In the genomic region with DNA sequence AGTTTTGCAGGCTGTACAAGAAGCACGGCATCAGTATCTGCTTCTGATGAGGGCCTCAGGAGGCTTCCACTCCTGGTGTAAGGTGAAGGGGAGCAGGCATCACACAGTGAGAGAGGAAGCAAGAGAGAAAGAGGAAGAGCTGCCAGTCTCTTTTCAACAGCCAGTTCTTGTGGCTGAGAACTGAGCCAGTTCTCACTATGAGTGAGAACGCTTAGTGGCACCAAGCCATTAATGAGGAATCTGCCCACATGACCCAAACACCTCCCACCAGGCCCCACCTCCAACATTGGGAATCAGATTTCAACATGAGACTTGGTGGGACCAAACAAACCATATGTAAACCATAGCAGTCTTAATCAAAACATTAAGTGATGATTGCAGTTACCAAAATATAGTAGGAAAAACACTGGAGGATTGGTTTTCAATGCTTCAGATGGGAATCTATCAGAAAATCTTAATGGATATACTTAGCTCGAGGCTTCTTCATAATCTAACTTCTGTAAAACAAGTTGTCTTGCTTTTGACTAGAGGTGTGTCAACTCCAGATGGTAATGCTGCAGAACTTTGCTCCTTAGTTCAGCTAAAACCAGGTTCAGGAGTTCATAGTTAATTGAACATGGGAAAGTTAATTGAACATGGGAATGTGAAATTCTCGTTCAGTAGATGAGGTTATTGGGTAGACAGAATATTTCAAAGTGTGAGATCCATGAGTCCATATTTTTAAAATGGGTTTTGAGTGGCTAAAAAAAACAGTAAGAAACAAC, we compare ENCODE assay signal across 9 cellular contexts. TPM values are rescaled to one million over a fixed set of nuclear protein-coding genes. Genes with fewer than 3 reads are reported as not detected.
DNase-seq lines count a peak whose midpoint lies in the region; ATAC-seq, FAIRE-seq and TF ChIP-seq lines count a peak whose summit lies in the region.
"Had no signal": no experiment of that assay in that cellular context is flagged by ENCODE, and none has a peak within 500 bp of the region (broad histone marks: within the 10 kb centered on the region; RNA-seq: fewer than 3 reads in every experiment).

No MANE protein-coding gene starts in this region.

- POLR2A ChIA-PET in GM12878 (lab: Charles Lee), result interaction anchor here (0.6 to 2.0 kb wide), 4 partner anchors 8 to 13 kb away, joined by 4 to 8 read pairs (median 6); no protein-coding TSS in a partner anchor

- no peak overlapping the region for H2BK5ac ChIP-seq in neuronal stem cell (ENCODE audit: low read length)

- H4K20me1 ChIP-seq in GM12878 (ENCODE audit: control insufficient read depth, insufficient read depth), result no peaks in the 10 kb centered on the region

- no peak overlapping the region for H3K4me3 ChIP-seq in GM12878
- H3K4me3 ChIP-seq in upper lobe of right lung, result no peak overlapping the region
- H3K4me3 ChIP-seq in neuronal stem cell (ENCODE audit: low read length in 2 of 2), result no peak overlapping the region

- H3K27ac Mint-ChIP-seq in stimulated activated naive CD8-positive, alpha-beta T cell treated with anti-CD3 and anti-CD28 coated beads, Interleukin-15, amount 100 ng/mL, for 72 hours, result no peak overlapping the region

- in situ Hi-C loops in GM12878 (cut with MboI), result no loop called here
- in situ Hi-C loops in ACHN (cut with HindIII; ENCODE audit: low pct_ligation_motif_present, low pct_unique_long_range_greater_than_20kb, low sequenced_read_pairs), result no loop called here

- peaks cover 30% of the 10 kb centered on the region for H3K4me1 Mint-ChIP-seq in stimulated activated naive CD8-positive, alpha-beta T cell treated with anti-CD3 and anti-CD28 coated beads, Interleukin-15, amount 100 ng/mL, for 72 hours

- H3K36me3 ChIP-seq in GM12878 (ENCODE audit: control insufficient read depth in 2 of 2, insufficient read depth in 2 of 2, low read length in 1 of 2), result no peaks in the 10 kb centered on the region
- no peaks in the 10 kb centered on the region for H3K36me3 ChIP-seq in upper lobe of right lung
- peaks cover 0 to 3% of the 10 kb centered on the region in 2 donors for H3K36me3 ChIP-seq in neuronal stem cell (replicated peaks in 1 of 2; ENCODE audit: control insufficient read depth in 2 of 2, insufficient read depth in 2 of 2, low read length in 2 of 2)

- no peak for TF ChIP-seq POLR2A in GM12878 (IDR thresholded peaks at IDR 0.05; ENCODE audit: low read depth, low read length)

- no peak overlapping the region for H3K4me3 Mint-ChIP-seq in stimulated activated naive CD8-positive, alpha-beta T cell treated with anti-CD3 and anti-CD28 coated beads, Interleukin-15, amount 100 ng/mL, for 72 hours

- H2BK120ac ChIP-seq in neuronal stem cell (ENCODE audit: low read depth, low read length), result no peak overlapping the region

- H3K9me3 Mint-ChIP-seq in stimulated activated naive CD8-positive, alpha-beta T cell treated with anti-CD3 and anti-CD28 coated beads, Interleukin-15, amount 100 ng/mL, for 72 hours, result no peaks in the 10 kb centered on the region

- peak; percentile 28 for ATAC-seq in stimulated activated naive CD8-positive, alpha-beta T cell treated with anti-CD3 and anti-CD28 coated beads, Interleukin-15, Interleukin-2, amounts not matched to agents 100 U/mL and 50 U/mL, for 24 hours
- ATAC-seq in stimulated activated naive CD8-positive, alpha-beta T cell treated with anti-CD3 and anti-CD28 coated beads, Interleukin-15, amount 100 ng/mL, for 72 hours, result no peak
- ATAC-seq in HG03139 (IDR thresholded peaks at IDR 0.05; ENCODE audit: unreplicated experiment), result peak; percentile 79
- ATAC-seq in GM12878, result peak; percentile 94
- ATAC-seq in upper lobe of right lung, result peak; percentile 87

- BruUV-seq in GM12878 (replicated peaks; lab: Mats Ljungman, UMichigan), result no TSS peak

- peaks cover 4% of the 10 kb centered on the region for H3K9me3 ChIP-seq in GM12878 (replicated peaks; ENCODE audit: control insufficient read depth, insufficient read depth, low read length)
- no peaks in the 10 kb centered on the region for H3K9me3 ChIP-seq in upper lobe of right lung
- peaks cover 0 to 3% of the 10 kb centered on the region in 2 donors for H3K9me3 ChIP-seq in neuronal stem cell (replicated peaks in 1 of 2; ENCODE audit: control insufficient read depth in 2 of 2, insufficient read depth in 1 of 2, low read depth in 1 of 2, low read length in 2 of 2)

- CTCF ChIA-PET in GM12878 (lab: Yijun Ruan, JAX), result interaction anchor here (0.5 to 1.3 kb wide), 2 partner anchors 15 to 668 kb away, joined by 3 read pairs; no protein-coding TSS in a partner anchor

- H2AK5ac ChIP-seq in neuronal stem cell (ENCODE audit: low read depth, low read length), result no peak overlapping the region

- H3K23ac ChIP-seq in neuronal stem cell (ENCODE audit: low read depth, low read length, poor library complexity), result no peak overlapping the region

- H3K4ac ChIP-seq in neuronal stem cell (ENCODE audit: low read length), result no peak overlapping the region

- peaks cover 9% of the 10 kb centered on the region for H3K4me1 ChIP-seq in GM12878 (ENCODE audit: control insufficient read depth, insufficient read depth, low read length)
- peaks cover 14% of the 10 kb centered on the region for H3K4me1 ChIP-seq in upper lobe of right lung
- H3K4me1 ChIP-seq in neuronal stem cell (ENCODE audit: control insufficient read depth in 2 of 2, insufficient read depth in 1 of 2, low read depth in 1 of 2, low read length in 2 of 2), result peaks cover 0 to 2% of the 10 kb centered on the region in 2 donors

- SMC1A ChIA-PET in GM12878 (lab: Charles Lee; ENCODE audit: uncharacterized antibody, unreplicated experiment), result interaction anchor here (0.6 to 2.2 kb wide), 6 partner anchors 11 to 211 kb away, joined by 3 to 9 read pairs (median 3); a partner anchor contains a TSS

- peaks cover 2% of the 10 kb centered on the region for H3K79me1 ChIP-seq in neuronal stem cell (ENCODE audit: low read depth, low read length)

- peaks cover 84% of the 10 kb centered on the region for H3K79me2 ChIP-seq in GM12878 (ENCODE audit: control insufficient read depth, insufficient read depth, low read length)

- TF ChIP-seq CTCF in GM12878 (IDR thresholded peaks at IDR 0.05 in 2 of 3, conservative IDR thresholded peaks at IDR 0.05 in 1 of 3; ENCODE audit: control insufficient read depth in 2 of 3, extremely low read depth in 1 of 3, insufficient read depth in 1 of 3, low read depth in 3 of 3, low read length in 3 of 3), result no peak
- no peak for TF ChIP-seq CTCF in upper lobe of right lung (IDR thresholded peaks at IDR 0.05)

- WGBS in GM12878 (ENCODE audit: insufficient coverage, insufficient replicate concordance, low lambda C conversion rate, missing lambda C conversion rate), result 66% methylated on average over 4 of the region's 4 CpGs
- no CpG with 5 or more reads among the region's 4 CpGs for WGBS in neuronal stem cell (ENCODE audit: extremely low coverage in 2 of 2, insufficient read length in 2 of 2, insufficient replicate concordance in 1 of 2), 2 donors

- H2BK12ac ChIP-seq in neuronal stem cell (ENCODE audit: low read length), result no peak overlapping the region

- TF ChIP-seq EP300 in GM12878 (IDR thresholded peaks at IDR 0.05; ENCODE audit: borderline replicate concordance in 1 of 2, control insufficient read depth in 1 of 2, low read depth in 2 of 2, low read length in 2 of 2), result no peak

- H2AFZ ChIP-seq in GM12878 (ENCODE audit: control insufficient read depth, low read depth, low read length), result no peak overlapping the region
- H2AFZ ChIP-seq in neuronal stem cell (ENCODE audit: low read length), result no peak overlapping the region

- H3K14ac ChIP-seq in neuronal stem cell (ENCODE audit: low read length), result no peak overlapping the region

- H4K91ac ChIP-seq in neuronal stem cell (ENCODE audit: low read depth, low read length, poor library complexity), result no peak overlapping the region

- no peak for TF ChIP-seq RAD21 in GM12878 (IDR thresholded peaks at IDR 0.05; ENCODE audit: insufficient read depth, low read depth, low read length)

- H4K8ac ChIP-seq in neuronal stem cell (ENCODE audit: low read depth, low read length), result no peak overlapping the region

- H3K27ac ChIP-seq in GM12878 (ENCODE audit: control insufficient read depth, insufficient read depth) (no peak overlapping the region), upper lobe of right lung (no peak overlapping the region), neuronal stem cell (replicated peaks; ENCODE audit: low read length) (no peak overlapping the region)

- no peak overlapping the region for H3K18ac ChIP-seq in neuronal stem cell (ENCODE audit: low read length)

- DNase-seq in stimulated activated naive CD8-positive, alpha-beta T cell treated with anti-CD3 and anti-CD28 coated beads, Interleukin-15, Interleukin-2, amounts not matched to agents 100 U/mL and 50 U/mL, for 24 hours, result no peak
- no peak for DNase-seq in stimulated activated naive CD8-positive, alpha-beta T cell treated with anti-CD3 and anti-CD28 coated beads, Interleukin-15, amount 100 ng/mL, for 72 hours
- no peak for DNase-seq in GM12878 (ENCODE audit: low read depth, low spot score)
- DNase-seq in upper lobe of right lung, result no peak
- DNase-seq in ACHN, result no peak
- DNase-seq in kidney tubule cell (ENCODE audit: low spot score), result no peak
- no peak for DNase-seq in neuronal stem cell (ENCODE audit: low spot score)

- H3K4me2 ChIP-seq in GM12878 (ENCODE audit: control insufficient read depth, insufficient read depth) (no peak overlapping the region), neuronal stem cell (ENCODE audit: insufficient read depth, low read length, poor library complexity, severe bottlenecking) (no peak overlapping the region)

- intact Hi-C loops in GM12878 (cut with micrococcal nuclease; ENCODE audit: unreplicated experiment) (no loop called here), upper lobe of right lung (cut with DNase I) (no loop called here)

- FAIRE-seq in GM12878 (lab: Jason Lieb, UNC), result peak; percentile 79
- FAIRE-seq: TTC549 had no signal

- RAD21 ChIA-PET in GM12878 (lab: Charles Lee; ENCODE audit: unreplicated experiment), result interaction anchor here (0.9 to 1.4 kb wide), 2 partner anchors 9 to 11 kb away, joined by 3 read pairs; no protein-coding TSS in a partner anchor

- no peaks in the 10 kb centered on the region for H3K27me3 ChIP-seq in GM12878 (replicated peaks in 1 of 2; ENCODE audit: control insufficient read depth in 2 of 2, insufficient read depth in 2 of 2, low read length in 1 of 2)
- no peaks in the 10 kb centered on the region for H3K27me3 ChIP-seq in upper lobe of right lung
- H3K27me3 ChIP-seq in neuronal stem cell (ENCODE audit: control insufficient read depth in 3 of 3, insufficient read depth in 3 of 3, low read depth in 1 of 3, low read length in 3 of 3), result no peaks in the 10 kb centered on the region

- H3K9ac ChIP-seq in GM12878 (ENCODE audit: control insufficient read depth, insufficient read depth, low read length) (no peak overlapping the region), neuronal stem cell (ENCODE audit: low read depth, low read length, poor library complexity) (no peak overlapping the region)

- H2BK15ac ChIP-seq in neuronal stem cell (ENCODE audit: low read length), result no peak overlapping the region

- H3K27me3 Mint-ChIP-seq in stimulated activated naive CD8-positive, alpha-beta T cell treated with anti-CD3 and anti-CD28 coated beads, Interleukin-15, amount 100 ng/mL, for 72 hours, result no peaks in the 10 kb centered on the region

RNA-seq across cellular contexts. Expression of a gene that starts 12.2 kb away (rescaled TPM):
- total RNA-seq in GM12878 (2013; cell fraction: nucleolus; rRNA removed), result 304 and 312 TPM in 2 replicates
- total RNA-seq in GM12878 (2014; rRNA removed) (27.3 and 32.8 TPM in 2 replicates), GM12878 (2014; rRNA removed; fragmentation: Illumina TruSeq; extraction: Trizol) (39.2 and 41.5 TPM in 2 replicates), GM12878 (2021) (37.8 and 42.7 TPM in 2 replicates), upper lobe of right lung (59.7 TPM)
- polyA plus RNA-seq in GM12878 (2011; ENCODE audit: low read depth), result 6.7 TPM
- polyA plus RNA-seq in GM12878 (2011; rRNA removed) (73.9 and 118 TPM in 2 replicates), GM12878 (2014; fragmentation: Illumina TruSeq; extraction: Trizol) (41.1 and 54.7 TPM in 2 replicates), GM12878 (2014; fragmentation: Nextera tagmentation; extraction: Ambion mirVana) (10 to 100 TPM; 10.1 to 11.5 TPM), GM12878 (2014; rRNA removed) (27.4 and 29.8 TPM in 2 replicates), GM12878 (2016; fragmentation: Nextera tagmentation; extraction: Ambion mirVana) (10 to 100 TPM; 30.3 to 31.2 TPM)
- polyA plus RNA-seq in GM12878 (2011; cell fraction: cytosol; rRNA removed), result 29.0 and 29.8 TPM in 2 replicates
- polyA plus RNA-seq in GM12878 (2011; cell fraction: nucleus; rRNA removed), result 77.4 and 83.8 TPM in 2 replicates
- polyA plus RNA-seq in GM12878 (2012), result 13.0 and 14.5 TPM in 2 replicates
- 72.1 and 117 TPM in 2 replicates for polyA minus RNA-seq in GM12878 (2011; rRNA and poly(A)+ RNA removed)
- polyA minus RNA-seq in GM12878 (2011; cell fraction: cytosol; rRNA and poly(A)+ RNA removed), result 24.2 and 26.6 TPM in 2 replicates
- 48.6 and 56.4 TPM in 2 replicates for polyA minus RNA-seq in GM12878 (2011; cell fraction: nucleus; rRNA and poly(A)+ RNA removed)
- polyA plus RNA-seq in neuronal stem cell (2013, experiment 1 of 2), result 35.2 TPM
- polyA plus RNA-seq in neuronal stem cell (2013, experiment 2 of 2), result 34.2 TPM
